In the genomic region with DNA sequence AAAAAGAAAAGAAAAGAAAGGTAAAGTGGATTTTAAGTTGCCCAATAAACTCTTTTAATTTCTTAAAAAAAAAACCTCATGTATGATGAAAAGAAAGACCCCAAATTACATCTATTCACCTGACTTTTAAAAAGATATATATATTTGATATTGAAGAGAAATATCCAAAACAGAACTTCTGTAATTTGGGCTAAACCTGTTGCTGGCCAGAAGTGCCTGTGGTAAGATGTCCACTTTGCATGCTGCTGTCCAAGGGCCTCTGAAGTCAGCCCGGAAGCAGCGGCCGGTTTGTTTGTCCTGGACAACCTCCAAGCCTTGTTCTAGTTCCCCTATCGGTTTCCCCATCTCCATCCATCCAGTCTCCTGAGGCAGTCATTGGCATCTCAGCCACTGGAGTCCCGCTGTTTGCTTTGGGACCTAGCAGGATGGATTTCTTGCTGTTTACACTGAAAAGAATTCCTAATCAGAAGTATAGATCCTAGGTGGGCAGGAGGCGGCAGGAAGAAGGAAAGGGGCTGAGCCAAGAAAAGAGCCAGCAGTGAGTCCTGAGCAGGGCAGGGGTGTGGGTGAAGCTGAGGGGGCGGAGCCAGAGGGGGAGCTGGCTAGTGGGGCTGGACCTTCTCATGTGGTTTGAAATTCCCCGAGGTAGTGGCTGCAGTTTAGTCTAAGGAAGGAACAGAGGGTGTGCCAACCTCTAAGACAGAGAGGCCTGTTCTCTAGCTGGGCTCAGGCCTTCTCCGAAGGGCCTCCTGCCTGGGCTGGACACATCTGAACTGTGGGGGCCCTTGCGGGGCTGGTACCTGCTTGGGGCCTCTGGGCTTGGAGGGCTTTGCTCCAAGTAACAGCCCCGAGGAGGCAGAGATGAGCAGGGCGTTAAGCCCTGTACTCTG, we compare ENCODE assay signal across 8 cellular contexts. TPM values are rescaled to one million over a fixed set of nuclear protein-coding genes. Genes with fewer than 3 reads are reported as not detected.
DNase-seq lines count a peak whose midpoint lies in the region; ATAC-seq, FAIRE-seq and TF ChIP-seq lines count a peak whose summit lies in the region.

No MANE protein-coding gene starts in this region.

- H3K27ac Mint-ChIP-seq in activated CD4-positive, alpha-beta T cell treated with anti-CD3 and anti-CD28 coated beads, Interleukin-2, amount 10 ng/mL, durations not matched to agents 7 days and 5 days, result no peak overlapping the region

- no peaks in the 10 kb centered on the region for H3K9me3 Mint-ChIP-seq in activated CD4-positive, alpha-beta T cell treated with anti-CD3 and anti-CD28 coated beads, Interleukin-2, amount 10 ng/mL, durations not matched to agents 7 days and 5 days

- POLR2A ChIA-PET in activated CD4-positive, alpha-beta T cell treated with anti-CD3 and anti-CD28 coated beads, Interleukin-2, amount 10 ng/mL, durations not matched to agents 7 days and 5 days (lab: Charles Lee), result no interaction called here

- H3K4me3 ChIP-seq in astrocyte of the cerebellum (ENCODE audit: low read depth, low read length), result no peak overlapping the region

- FAIRE-seq in islet of Langerhans (lab: Jason Lieb, UNC), result peak; percentile 92

- DNase-seq in NOMO-1 (lab: John Stamatoyannopoulos, UW; ENCODE audit: unreplicated experiment in 2 of 2) (peak; percentile 15 to 47), NOMO-1 treated with dmso at 0.1 percent for 144 hours (lab: John Stamatoyannopoulos, UW; ENCODE audit: unreplicated experiment) (no peak), astrocyte of the cerebellum (ENCODE audit: low read depth) (peak; percentile 67), amniotic stem cell (lab: John Stamatoyannopoulos, UW) (no peak)
- no peak for DNase-seq in activated CD4-positive, alpha-beta T cell treated with anti-CD3 and anti-CD28 coated beads, Interleukin-2, amount 10 ng/mL, durations not matched to agents 7 days and 5 days

- in situ Hi-C loops in astrocyte of the cerebellum (cut with HindIII; ENCODE audit: low sequenced_read_pairs), result no loop called here

- CTCF ChIA-PET in activated CD4-positive, alpha-beta T cell treated with anti-CD3 and anti-CD28 coated beads, Interleukin-2, amount 10 ng/mL, durations not matched to agents 7 days and 5 days (lab: Charles Lee), result interaction anchor here (0.6 kb wide), 1 partner anchor 560 kb away, joined by 3 read pairs; no protein-coding TSS in a partner anchor

- ATAC-seq in GM21825 (IDR thresholded peaks at IDR 0.05; ENCODE audit: unreplicated experiment) (no peak), HG03571 (IDR thresholded peaks at IDR 0.05; ENCODE audit: unreplicated experiment) (no peak)

- no peaks in the 10 kb centered on the region for H3K36me3 Mint-ChIP-seq in activated CD4-positive, alpha-beta T cell treated with anti-CD3 and anti-CD28 coated beads, Interleukin-2, amount 10 ng/mL, durations not matched to agents 7 days and 5 days (ENCODE audit: low read depth)

- H3K4me3 Mint-ChIP-seq in activated CD4-positive, alpha-beta T cell treated with anti-CD3 and anti-CD28 coated beads, Interleukin-2, amount 10 ng/mL, durations not matched to agents 7 days and 5 days, result no peak overlapping the region

- TF ChIP-seq CTCF in astrocyte of the cerebellum (IDR thresholded peaks at IDR 0.05; ENCODE audit: low read depth, low read length, missing control alignments), result no peak

- H3K27me3 Mint-ChIP-seq in activated CD4-positive, alpha-beta T cell treated with anti-CD3 and anti-CD28 coated beads, Interleukin-2, amount 10 ng/mL, durations not matched to agents 7 days and 5 days, result peaks cover 32% of the 10 kb centered on the region

- peaks cover 18% of the 10 kb centered on the region for H3K4me1 Mint-ChIP-seq in activated CD4-positive, alpha-beta T cell treated with anti-CD3 and anti-CD28 coated beads, Interleukin-2, amount 10 ng/mL, durations not matched to agents 7 days and 5 days

RNA-seq across cellular contexts. Expression of a gene that starts 3.3 kb away (rescaled TPM):
- not detected for total RNA-seq in activated CD4-positive, alpha-beta T cell treated with anti-CD3 and anti-CD28 coated beads, Interleukin-2, amount 10 ng/mL, durations not matched to agents 7 days and 5 days

RNA-seq across cellular contexts. Expression of a gene that starts 56.5 kb away (rescaled TPM):
- total RNA-seq in activated CD4-positive, alpha-beta T cell treated with anti-CD3 and anti-CD28 coated beads, Interleukin-2, amount 10 ng/mL, durations not matched to agents 7 days and 5 days, result 100 to 1,000 TPM in 1 of 2 experiments, 10 to 100 TPM in 1; 96.8 to 100 TPM

Comparison
In these comparisons a context has a peak if more than half of its experiments do, and no peak if none do; other contexts are left out.
1. DNase-seq: peak in NOMO-1 (2 of 2) and astrocyte of the cerebellum (single experiment); none in NOMO-1 treated with dmso at 0.1 percent for 144 hours (single experiment), activated CD4-positive, alpha-beta T cell treated with anti-CD3 and anti-CD28 coated beads, Interleukin-2, amount 10 ng/mL, durations not matched to agents 7 days and 5 days (single experiment) and amniotic stem cell (single experiment).